1 cellular context compared by ENCODE assay signal in the genomic region with DNA sequence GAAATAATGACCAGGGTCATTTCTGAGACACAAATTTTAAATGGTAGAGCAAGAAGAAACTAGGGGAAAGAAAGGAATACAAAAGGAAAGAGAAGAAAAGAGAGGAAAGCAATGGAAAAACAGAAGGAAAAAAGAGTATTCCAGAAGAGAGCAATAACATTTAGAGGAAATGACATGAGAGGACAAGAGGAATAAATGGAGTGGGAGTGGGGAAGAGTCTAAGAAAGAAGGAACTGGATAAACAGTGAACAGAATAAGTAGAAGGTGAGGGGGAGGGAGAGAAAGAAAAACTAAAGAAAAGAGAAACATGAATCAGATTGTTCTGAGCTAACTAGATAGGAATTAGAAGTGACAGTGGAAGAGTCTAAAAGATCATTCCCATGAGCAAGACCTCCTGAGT.
TF ChIP-seq lines count a peak whose summit lies in the region.

No MANE protein-coding gene starts in this region.

TF ChIP-seq in K562, 482 proteins besides CTCF, POLR2A, EP300 and RAD21:
- TF ChIP-seq, protein P1, sequence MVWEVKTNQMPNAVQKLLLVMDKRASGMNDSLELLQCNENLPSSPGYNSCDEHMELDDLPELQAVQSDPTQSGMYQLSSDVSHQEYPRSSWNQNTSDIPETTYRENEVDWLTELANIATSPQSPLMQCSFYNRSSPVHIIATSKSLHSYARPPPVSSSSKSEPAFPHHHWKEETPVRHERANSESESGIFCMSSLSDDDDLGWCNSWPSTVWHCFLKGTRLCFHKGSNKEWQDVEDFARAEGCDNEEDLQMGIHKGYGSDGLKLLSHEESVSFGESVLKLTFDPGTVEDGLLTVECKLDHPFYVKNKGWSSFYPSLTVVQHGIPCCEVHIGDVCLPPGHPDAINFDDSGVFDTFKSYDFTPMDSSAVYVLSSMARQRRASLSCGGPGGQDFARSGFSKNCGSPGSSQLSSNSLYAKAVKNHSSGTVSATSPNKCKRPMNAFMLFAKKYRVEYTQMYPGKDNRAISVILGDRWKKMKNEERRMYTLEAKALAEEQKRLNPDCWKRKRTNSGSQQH (CRISPR knock-in tag; IDR thresholded peaks at IDR 0.05), result 0 out of 2 replicates have a peak, but pooled peaks have one; percentile 31
- TF ChIP-seq ZBTB26 (CRISPR knock-in tag; IDR thresholded peaks at IDR 0.05) (0 out of 2 replicates have a peak, but pooled peaks have one; percentile 31), ZNF740 (CRISPR knock-in tag; IDR thresholded peaks at IDR 0.05) (no peak), ZNF740 (tag; IDR thresholded peaks at IDR 0.05) (no peak), GATAD2A (IDR thresholded peaks at IDR 0.05) (no peak), HNRNPUL1 (IDR thresholded peaks at IDR 0.05; ENCODE audit: low read length) (no peak), ZNF778 (CRISPR knock-in tag; IDR thresholded peaks at IDR 0.05) (no peak), TBP (optimal IDR thresholded peaks at IDR 0.05; ENCODE audit: low read depth, low read length) (no peak), KLF6 (CRISPR knock-in tag; IDR thresholded peaks at IDR 0.05; ENCODE audit: borderline replicate concordance) (no peak)
